Comparison of ENCODE assay signal across 22 cellular contexts in the genomic region with DNA sequence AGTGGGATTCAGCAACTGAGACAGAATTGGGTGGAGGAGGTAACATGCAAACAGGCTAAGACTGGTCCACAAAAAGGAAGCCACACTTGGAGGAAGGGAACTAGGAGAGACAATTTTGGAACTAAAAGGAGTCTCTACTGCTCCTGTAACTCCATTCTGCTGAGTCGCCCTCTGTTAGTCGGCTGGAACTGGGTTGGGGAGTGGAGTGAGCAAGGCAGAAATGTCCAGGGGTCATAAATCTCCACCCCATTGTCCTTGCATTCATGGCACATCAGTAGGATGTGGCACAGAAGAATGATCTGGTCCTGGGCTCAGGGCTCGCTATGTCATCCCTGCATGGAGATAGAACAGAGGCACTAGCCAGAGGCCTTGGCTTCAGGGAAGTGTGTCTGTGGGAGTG. TPM values are rescaled to one million over a fixed set of nuclear protein-coding genes. Genes with fewer than 3 reads are reported as not detected.
DNase-seq lines count a peak whose midpoint lies in the region; ATAC-seq and TF ChIP-seq lines count a peak whose summit lies in the region.
"Had no signal": no experiment of that assay in that cellular context is flagged by ENCODE, and none has a peak within 500 bp of the region (broad histone marks: within the 10 kb centered on the region; RNA-seq: fewer than 3 reads in every experiment).

No MANE protein-coding gene starts in this region.

- H3K9me3 ChIP-seq in adipocyte (ENCODE audit: control insufficient read depth, low read length), result no peaks in the 10 kb centered on the region
- H3K9me3 ChIP-seq in esophagus muscularis mucosa, result no peaks in the 10 kb centered on the region
- H3K9me3 ChIP-seq: prostate gland had no signal

- TF ChIP-seq POLR2A in esophagus muscularis mucosa (IDR thresholded peaks at IDR 0.05; ENCODE audit: low read depth), result no peak

- peak; percentile 41 for DNase-seq in A172 (ENCODE audit: low spot score)
- DNase-seq in HT1080 (ENCODE audit: low read depth), result peak; percentile 10
- no peak for DNase-seq in adipocyte (ENCODE audit: low read depth)
- DNase-seq in kidney glomerular epithelial cell (lab: John Stamatoyannopoulos, UW), result peak; percentile 9
- DNase-seq in esophagus muscularis mucosa (ENCODE audit: extremely low spot score), result no peak
- DNase-seq: activated CD8-positive, alpha-beta T cell treated with anti-CD3 and anti-CD28 coated beads, Interleukin-2, amount 10 ng/mL, durations not matched to agents 7 days and 5 days; activated naive CD4-positive, alpha-beta T cell treated with anti-CD3 and anti-CD28 coated beads for 36 hours; activated T-cell treated with anti-CD3 and anti-CD28 coated beads, Interleukin-2, amount 50 U/mL, for 24 hours; CD8-positive, alpha-beta T cell; effector memory CD8-positive, alpha-beta T cell; hippocampal formation; NCI-H526 treated with DMSO at 0.1 percent for 48 hours; SHP77 treated with DMSO at 0.1 percent for 48 hours; small intestine had no signal

- H3K4me1 ChIP-seq in adipocyte (ENCODE audit: control insufficient read depth, insufficient read depth, low read length) (peaks cover 81% of the 10 kb centered on the region), esophagus muscularis mucosa (peaks cover 50 to 76% (median 60%) of the 10 kb centered on the region in 4 donors)

- intact Hi-C loops in esophagus muscularis mucosa (cut with DNase I), result no loop called here

- no peak for TF ChIP-seq CTCF in esophagus muscularis mucosa (IDR thresholded peaks at IDR 0.05)

- no peak overlapping the region for H3K27ac ChIP-seq in esophagus muscularis mucosa (replicated peaks in 1 of 4)
- H3K27ac ChIP-seq: KMS-11, prostate gland had no signal

- no peak for ATAC-seq in HG02885 (IDR thresholded peaks at IDR 0.05; ENCODE audit: poor library complexity, unreplicated experiment)
- ATAC-seq in HG03097 (IDR thresholded peaks at IDR 0.05; ENCODE audit: low FRiP score, unreplicated experiment), result no peak
- ATAC-seq in GM21447 (IDR thresholded peaks at IDR 0.05; ENCODE audit: unreplicated experiment), result no peak
- ATAC-seq: activated CD8-positive, alpha-beta T cell treated with anti-CD3 and anti-CD28 coated beads, Interleukin-2, amount 10 ng/mL, durations not matched to agents 7 days and 5 days; CD8-positive, alpha-beta T cell; effector memory CD8-positive, alpha-beta T cell had no signal

- H3K36me3 ChIP-seq in adipocyte (ENCODE audit: control insufficient read depth, insufficient read depth, low read length, severe bottlenecking) (no peaks in the 10 kb centered on the region), esophagus muscularis mucosa (no peaks in the 10 kb centered on the region)
- H3K36me3 ChIP-seq: prostate gland had no signal

- H3K4me3 ChIP-seq in adipocyte (ENCODE audit: low read length) (no peak overlapping the region), esophagus muscularis mucosa (no peak overlapping the region)
- H3K4me3 ChIP-seq: prostate gland had no signal

- no peak for TF ChIP-seq EP300 in esophagus muscularis mucosa (IDR thresholded peaks at IDR 0.05)

- WGBS in esophagus muscularis mucosa, result 94% methylated on average over 3 of the region's 3 CpGs

- H3K9ac ChIP-seq in adipocyte (ENCODE audit: low read length), result peak overlapping the region; percentile 89
- H3K9ac ChIP-seq: KMS-11 had no signal

- no peaks in the 10 kb centered on the region for H3K27me3 ChIP-seq in adipocyte (replicated peaks; ENCODE audit: control insufficient read depth, insufficient read depth, low read length)
- no peaks in the 10 kb centered on the region for H3K27me3 ChIP-seq in esophagus muscularis mucosa

RNA-seq across cellular contexts. Expression of gene LAMB3, which starts 5.0 kb away (rescaled TPM):
- total RNA-seq in A172 (2014; rRNA removed; shearing (Covaris generic)), result 7.0 and 13.7 TPM in 2 replicates
- 387 and 423 TPM in 2 replicates for total RNA-seq in HT1080 (2014; rRNA removed; shearing (Covaris generic))
- 327 and 332 TPM in 2 replicates for polyA plus RNA-seq in HT1080 (2015; cell fraction: cytosol; rRNA removed)
- 1,463 and 1,478 TPM in 2 replicates for polyA plus RNA-seq in HT1080 (2015; cell fraction: nucleus; rRNA removed)
- 1 to 10 TPM in 1 of 4 donors, under 1 TPM in 3; 0.17 to 1.0 (median 0.52) TPM for total RNA-seq in esophagus muscularis mucosa
- total RNA-seq: CD8-positive, alpha-beta T cell; neural crest cell had no signal

RNA-seq across cellular contexts. Expression of gene G0S2, which starts 28.0 kb away (rescaled TPM):
- total RNA-seq in A172 (2014; rRNA removed; shearing (Covaris generic)), result not detected in 2 replicates
- total RNA-seq in HT1080 (2014; rRNA removed; shearing (Covaris generic)), result not detected in 2 replicates
- polyA plus RNA-seq in HT1080 (2015; cell fraction: cytosol; rRNA removed), result not detected in 2 replicates
- not detected in 2 replicates for polyA plus RNA-seq in HT1080 (2015; cell fraction: nucleus; rRNA removed)
- total RNA-seq in esophagus muscularis mucosa, result 10 to 100 TPM in 2 of 4 donors, 1 to 10 TPM in 2; 4.9 to 28.5 (median 17.4) TPM
- total RNA-seq: activated CD8-positive, alpha-beta T cell treated with anti-CD3 and anti-CD28 coated beads, Interleukin-2, amount 10 ng/mL, durations not matched to agents 7 days and 5 days had no signal

RNA-seq across cellular contexts. Expression of gene HSD11B1, which starts 57.4 kb away (rescaled TPM):
- total RNA-seq in A172 (2014; rRNA removed; shearing (Covaris generic)), result 0.69 and 1.5 TPM in 2 replicates
- total RNA-seq in HT1080 (2014; rRNA removed; shearing (Covaris generic)), result 45.4 and 45.9 TPM in 2 replicates
- 73.4 and 90.8 TPM in 2 replicates for polyA plus RNA-seq in HT1080 (2015; cell fraction: cytosol; rRNA removed)
- polyA plus RNA-seq in HT1080 (2015; cell fraction: nucleus; rRNA removed), result 85.8 and 97.4 TPM in 2 replicates
- 10 to 100 TPM in 1 of 4 donors, 1 to 10 TPM in 3; 5.0 to 17.2 (median 6.2) TPM for total RNA-seq in esophagus muscularis mucosa
- total RNA-seq: activated CD8-positive, alpha-beta T cell treated with anti-CD3 and anti-CD28 coated beads, Interleukin-2, amount 10 ng/mL, durations not matched to agents 7 days and 5 days; CD8-positive, alpha-beta T cell; chondrocyte; mesothelial cell of epicardium; neural crest cell had no signal

Comparison
In these comparisons a context has a peak if more than half of its experiments do, and no peak if none do; other contexts are left out.
1. DNase-seq: peak in A172 (single experiment), HT1080 (single experiment) and kidney glomerular epithelial cell (single experiment); none in adipocyte (single experiment) and esophagus muscularis mucosa (single experiment).
2. RNA of gene LAMB3, which starts 5.0 kb away (total RNA-seq): 387 to 423 TPM in HT1080; 7.0 to 13.7 TPM in A172 and 0.17 to 1.0 TPM in esophagus muscularis mucosa; every median in the first group is over 10 times any median in the second.